ENCODE assay signal across 21 cellular contexts in genomic region chr2:71554028-71554705, GRCh38.
DNase-seq lines count a peak whose midpoint lies in the region; ATAC-seq, FAIRE-seq and TF ChIP-seq lines count a peak whose summit lies in the region.
"Had no signal": no experiment of that assay in that cellular context is flagged by ENCODE, and none has a peak within 500 bp of the region (broad histone marks: within the 10 kb centered on the region; RNA-seq: fewer than 3 reads in every experiment).

No MANE protein-coding gene starts in this region.

- H3K4me1 ChIP-seq in heart right ventricle: no peaks in the 10 kb centered on the region
- peaks cover 8 to 14% of the 10 kb centered on the region in 2 donors for H3K4me1 ChIP-seq in kidney (ENCODE audit: control insufficient read depth in 1 of 2, insufficient read depth in 1 of 2, low read depth in 1 of 2, low read length in 2 of 2)
- no peaks in the 10 kb centered on the region for H3K4me1 ChIP-seq in osteoblast (ENCODE audit: insufficient read depth, low read length)
- H3K4me1 ChIP-seq: SJSA1 had no signal

- no peak overlapping the region for H3K9ac ChIP-seq in kidney (ENCODE audit: low read length in 2 of 2)
- H3K9ac ChIP-seq: KMS-11 had no signal

- H3K79me2 ChIP-seq in osteoblast (ENCODE audit: insufficient read depth, low read length): no peaks in the 10 kb centered on the region

- ATAC-seq in left cardiac atrium: no peak
- no peak for ATAC-seq in heart right ventricle
- no peak for ATAC-seq in HG02571 (IDR thresholded peaks at IDR 0.05; ENCODE audit: unreplicated experiment)
- ATAC-seq: A549 had no signal

- H3K9me3 ChIP-seq in heart right ventricle (no peaks in the 10 kb centered on the region), kidney (ENCODE audit: control insufficient read depth in 1 of 2, low read length in 2 of 2) (no peaks in the 10 kb centered on the region), osteoblast (ENCODE audit: low read depth, low read length) (no peaks in the 10 kb centered on the region)
- H3K9me3 ChIP-seq: A549, SJSA1 had no signal

- peak; percentile 10 for DNase-seq in left cardiac atrium
- no peak for DNase-seq in heart right ventricle
- peak; percentile 15 for DNase-seq in kidney
- DNase-seq in osteoblast (ENCODE audit: insufficient read length, low spot score, missing footprints): peak; percentile 80
- no peak for DNase-seq in GM13976 (ENCODE audit: low spot score)
- no peak for DNase-seq in activated naive CD4-positive, alpha-beta T cell treated with anti-CD3 and anti-CD28 coated beads for 36 hours
- DNase-seq: GOT3, HCEC 1CT, IMR-90, NCI-H1092 treated with DMSO at 0.1 percent for 48 hours, NCI-H1436 treated with DMSO at 0.1 percent for 48 hours, NCI-H1930, NCI-H526 had no signal

- no peaks in the 10 kb centered on the region for H3K4me1 Mint-ChIP-seq in activated naive CD4-positive, alpha-beta T cell treated with anti-CD3 and anti-CD28 coated beads for 36 hours (ENCODE audit: low read depth)
- H3K4me1 Mint-ChIP-seq: B cell, CD14-positive monocyte had no signal

- H3K27me3 Mint-ChIP-seq in activated naive CD4-positive, alpha-beta T cell treated with anti-CD3 and anti-CD28 coated beads for 36 hours (ENCODE audit: low read depth): no peaks in the 10 kb centered on the region

- intact Hi-C loops in left cardiac atrium (cut with DNase I) (no loop called here), heart right ventricle (cut with DNase I) (loop anchor here in 2 of 10 donors (10.0 kb wide), 3 partner anchors 121 to 581 kb away; no protein-coding TSS in a partner anchor), kidney (cut with DNase I) (loop anchor here (10.0 kb wide), 1 partner anchor 1031 kb away; no protein-coding TSS in a partner anchor)
- intact Hi-C loops in activated naive CD4-positive, alpha-beta T cell treated with anti-CD3 and anti-CD28 coated beads for 36 hours (cut with micrococcal nuclease): no loop called here

- H3K36me3 ChIP-seq in heart right ventricle: peaks cover 0 to 80% (median 13%) of the 10 kb centered on the region in 9 donors
- no peaks in the 10 kb centered on the region for H3K36me3 ChIP-seq in kidney (ENCODE audit: control insufficient read depth in 1 of 2, insufficient read depth in 2 of 2, low read length in 2 of 2)
- H3K36me3 ChIP-seq in osteoblast (ENCODE audit: insufficient read depth, low read length): no peaks in the 10 kb centered on the region

- no peak overlapping the region for H3K27ac Mint-ChIP-seq in activated naive CD4-positive, alpha-beta T cell treated with anti-CD3 and anti-CD28 coated beads for 36 hours
- H3K27ac Mint-ChIP-seq: B cell had no signal

- H3K27ac ChIP-seq in heart right ventricle: no peak overlapping the region
- H3K27ac ChIP-seq in kidney (ENCODE audit: low read depth in 2 of 2, low read length in 2 of 2): no peak overlapping the region
- no peak overlapping the region for H3K27ac ChIP-seq in osteoblast (ENCODE audit: low read depth, low read length)
- H3K27ac ChIP-seq: A549, KMS-11, SJSA1 had no signal

- TF ChIP-seq CTCF in heart right ventricle (IDR thresholded peaks at IDR 0.05): no peak
- TF ChIP-seq CTCF in kidney (IDR thresholded peaks at IDR 0.05; ENCODE audit: borderline replicate concordance, extremely low read depth, insufficient read depth): no peak
- TF ChIP-seq CTCF in osteoblast (IDR thresholded peaks at IDR 0.05; ENCODE audit: extremely low read depth, low read depth, low read length): no peak
- TF ChIP-seq CTCF in GM13976 (IDR thresholded peaks at IDR 0.05; ENCODE audit: borderline replicate concordance, control extremely low read depth, extremely low read depth, insufficient read depth, missing control alignments): no peak

- H2AFZ ChIP-seq in osteoblast (ENCODE audit: low read length): no peak overlapping the region

- in situ Hi-C loops in GM13976 (cut with MboI; ENCODE audit: low sequenced_read_pairs, unreplicated experiment): no loop called here

- no peak overlapping the region for H3K4me3 Mint-ChIP-seq in activated naive CD4-positive, alpha-beta T cell treated with anti-CD3 and anti-CD28 coated beads for 36 hours
- H3K4me3 Mint-ChIP-seq: B cell, CD14-positive monocyte had no signal

- FAIRE-seq in kidney (lab: Jason Lieb, UNC): no peak
- FAIRE-seq: A549, G401.6, RCC 7860 had no signal

- H3K27me3 ChIP-seq in heart right ventricle (no peaks in the 10 kb centered on the region), osteoblast (ENCODE audit: insufficient read depth, low read length) (peaks cover 8% of the 10 kb centered on the region)
- H3K27me3 ChIP-seq: SJSA1 had no signal

- no peaks in the 10 kb centered on the region for H4K20me1 ChIP-seq in osteoblast (ENCODE audit: insufficient read depth, low read length)

- WGBS in heart right ventricle, 2 donors: 95 to 96% methylated on average over 9 of the region's 9 CpGs

- no peak overlapping the region for H3K4me3 ChIP-seq in heart right ventricle
- no peak overlapping the region for H3K4me3 ChIP-seq in kidney (ENCODE audit: low read length in 2 of 2)
- H3K4me3 ChIP-seq in osteoblast (ENCODE audit: insufficient read depth, low read length): no peak overlapping the region
- H3K4me3 ChIP-seq: A549, SJSA1 had no signal

- H3K36me3 Mint-ChIP-seq in activated naive CD4-positive, alpha-beta T cell treated with anti-CD3 and anti-CD28 coated beads for 36 hours (ENCODE audit: low read depth): no peaks in the 10 kb centered on the region

- H3K4me2 ChIP-seq in osteoblast (ENCODE audit: insufficient read depth, low read length): no peak overlapping the region
- H3K4me2 ChIP-seq: A549, KMS-11 had no signal

- no peaks in the 10 kb centered on the region for H3K9me3 Mint-ChIP-seq in activated naive CD4-positive, alpha-beta T cell treated with anti-CD3 and anti-CD28 coated beads for 36 hours
- H3K9me3 Mint-ChIP-seq: CD14-positive monocyte had no signal

- CTCF ChIA-PET in activated naive CD4-positive, alpha-beta T cell treated with anti-CD3 and anti-CD28 coated beads for 36 hours (lab: Charles Lee): no interaction called here

Comparison
In these comparisons a context has a peak if more than half of its experiments do, and no peak if none do; other contexts are left out.
1. DNase-seq: peak in left cardiac atrium (single experiment), kidney (single experiment) and osteoblast (single experiment); none in heart right ventricle (0 of 2), GM13976 (single experiment) and activated naive CD4-positive, alpha-beta T cell treated with anti-CD3 and anti-CD28 coated beads for 36 hours (single experiment).